Comparison of ENCODE assay signal across 16 cellular contexts in the genomic region with DNA sequence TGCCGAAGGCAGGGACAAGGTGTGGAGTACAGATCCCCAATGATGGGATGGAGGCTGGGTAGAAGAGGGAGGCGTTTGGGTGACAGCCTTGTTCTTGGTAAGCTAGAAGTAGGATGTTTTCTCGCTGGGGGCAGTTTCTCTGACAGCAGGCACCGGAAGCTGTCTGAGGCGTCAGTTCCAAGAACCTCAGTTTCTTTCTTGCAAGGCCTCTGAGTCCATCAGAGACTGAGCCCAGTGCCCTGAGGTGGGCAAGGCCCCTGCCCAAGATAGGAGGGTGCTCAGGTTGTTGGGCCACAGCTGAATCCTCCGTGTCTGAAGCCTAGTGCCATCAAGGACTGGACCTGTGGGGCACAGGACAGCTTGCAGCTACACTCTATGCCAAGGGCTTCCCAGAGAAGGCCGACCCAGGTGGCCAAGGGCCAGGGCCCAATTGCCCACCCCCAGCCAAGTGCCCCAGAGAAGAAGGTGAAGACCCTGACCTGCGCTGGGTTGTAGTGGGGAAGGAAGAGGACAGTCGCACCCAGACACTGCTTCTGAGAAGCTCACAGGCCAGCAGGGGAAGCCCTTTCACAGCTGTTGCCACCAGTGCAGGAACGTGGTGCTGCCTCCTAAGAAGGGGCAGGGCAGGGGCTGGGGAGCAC.
"Had no signal": no experiment of that assay in that cellular context is flagged by ENCODE, and none has a peak within 500 bp of the region (broad histone marks: within the 10 kb centered on the region; RNA-seq: fewer than 3 reads in every experiment).

No MANE protein-coding gene starts in this region.

- H3K4me3 Mint-ChIP-seq: central memory CD8-positive, alpha-beta T cell; stimulated activated naive B cell treated with anti-CD40 and anti-IgM and Interleukin-4, amounts not matched to agents 10 μg/mL and 1 μg/mL and 100 μg/mL, for 72 hours; WTC11 had no signal

- DNase-seq: activated CD4-positive, alpha-beta T cell treated with anti-CD3 and anti-CD28 coated beads, Interleukin-2, amount 50 U/mL, for 1 hour; activated gamma-delta T cell; anterior cingulate cortex; brain microvascular endothelial cell; cortex of kidney; effector CD4-positive, alpha-beta T cell; left lung; mammary epithelial cell; naive B cell; stimulated activated CD4-positive, alpha-beta T cell treated with anti-CD3 and anti-CD28 coated beads, Interleukin-2, amount 100 ng/mL, for 48 hours; stimulated activated naive B cell treated with anti-CD40 and anti-IgM and Interleukin-4, amounts not matched to agents 10 μg/mL and 1 μg/mL and 100 μg/mL, for 72 hours; tibial artery had no signal

- H2AFZ ChIP-seq: parathyroid adenoma had no signal

- H3K27ac ChIP-seq: brain microvascular endothelial cell, esophagus muscularis mucosa, left lung, parathyroid adenoma, tibial artery had no signal

- H3K9ac ChIP-seq: parathyroid adenoma had no signal

- H3K36me3 ChIP-seq: brain microvascular endothelial cell had no signal

- H3K36me3 Mint-ChIP-seq: WTC11 had no signal

- ATAC-seq: stimulated activated naive B cell treated with anti-CD40 and anti-IgM and Interleukin-4, amounts not matched to agents 10 μg/mL and 1 μg/mL and 100 μg/mL, for 72 hours had no signal

- H3K4me3 ChIP-seq: esophagus muscularis mucosa, left lung, tibial artery had no signal

- H3K4me1 Mint-ChIP-seq: naive B cell; stimulated activated naive B cell treated with anti-CD40 and anti-IgM and Interleukin-4, amounts not matched to agents 10 μg/mL and 1 μg/mL and 100 μg/mL, for 72 hours had no signal

- H3K27ac Mint-ChIP-seq: naive B cell; stimulated activated naive B cell treated with anti-CD40 and anti-IgM and Interleukin-4, amounts not matched to agents 10 μg/mL and 1 μg/mL and 100 μg/mL, for 72 hours; WTC11 had no signal

- H3K27me3 ChIP-seq: brain microvascular endothelial cell, esophagus muscularis mucosa, left lung, tibial artery had no signal

- H3K27me3 Mint-ChIP-seq: central memory CD8-positive, alpha-beta T cell; naive B cell; stimulated activated naive B cell treated with anti-CD40 and anti-IgM and Interleukin-4, amounts not matched to agents 10 μg/mL and 1 μg/mL and 100 μg/mL, for 72 hours had no signal

- H3K9me3 ChIP-seq: esophagus muscularis mucosa, left lung, tibial artery had no signal

- H3K9me3 Mint-ChIP-seq: central memory CD8-positive, alpha-beta T cell; naive B cell; stimulated activated naive B cell treated with anti-CD40 and anti-IgM and Interleukin-4, amounts not matched to agents 10 μg/mL and 1 μg/mL and 100 μg/mL, for 72 hours; WTC11 had no signal
